In genomic region chr2:27412419-27413152, GRCh38 we compare ENCODE assay signal across 1 cellular context.
TF ChIP-seq lines count a peak whose summit lies in the region.

No MANE protein-coding gene starts in this region.

TF ChIP-seq in GM23338, 12 proteins besides CTCF, POLR2A, EP300 and RAD21 (continued from another document):
- TF ChIP-seq ZNF462 (CRISPR knock-in tag; IDR thresholded peaks at IDR 0.05): no peak
- TF ChIP-seq ZNF331 (CRISPR knock-in tag; IDR thresholded peaks at IDR 0.05; ENCODE audit: low read depth): no peak
- TF ChIP-seq JUNB (IDR thresholded peaks at IDR 0.05; ENCODE audit: unreplicated experiment): no peak
- TF ChIP-seq POLR2AphosphoS5 (IDR thresholded peaks at IDR 0.05; ENCODE audit: low read depth): no peak
- no peak for TF ChIP-seq CREB1 (CRISPR knock-in tag; IDR thresholded peaks at IDR 0.05; ENCODE audit: low read depth)
TF ChIP-seq in GM23338: peak in this region for 0.
